Comparison of ENCODE assay signal across 8 cellular contexts in genomic region chr5:54309751-54310432, GRCh38. TPM values are rescaled to one million over a fixed set of nuclear protein-coding genes. Genes with fewer than 3 reads are reported as not detected.
DNase-seq lines count a peak whose midpoint lies in the region; ATAC-seq, FAIRE-seq and TF ChIP-seq lines count a peak whose summit lies in the region.

No MANE protein-coding gene starts in this region.

- H3K4me3 ChIP-seq in GM12875 (ENCODE audit: low read depth, low read length) = peak overlapping the region; percentile 92
- H3K4me3 ChIP-seq in GM23338 = peak overlapping the region; percentile 91
- H3K4me3 ChIP-seq in effector memory CD4-positive, alpha-beta T cell (ENCODE audit: insufficient read depth, low read depth, low read length, poor library complexity, severe bottlenecking) = peak overlapping the region; percentile 91

- H2AFZ ChIP-seq in GM23338 = peak overlapping the region; percentile 99

- no peak for FAIRE-seq in RCC 7860 (lab: Jason Lieb, UNC)

- H3K4me3 Mint-ChIP-seq in GM23338 (peak overlapping the region; percentile 94), memory B cell (peak overlapping the region; percentile 92)

- peaks cover 22% of the 10 kb centered on the region; the same call in 1 of the 2 replicates for H3K27me3 ChIP-seq in GM23338 (ENCODE audit: insufficient read depth)
- no peaks in the 10 kb centered on the region for H3K27me3 ChIP-seq in effector memory CD4-positive, alpha-beta T cell (replicated peaks; ENCODE audit: control insufficient read depth, insufficient read depth, low read length, poor library complexity, severe bottlenecking)

- peaks cover 30% of the 10 kb centered on the region for H3K4me1 ChIP-seq in GM23338 (ENCODE audit: insufficient read depth)
- H3K4me1 ChIP-seq in effector memory CD4-positive, alpha-beta T cell (ENCODE audit: control insufficient read depth, insufficient read depth, low read length, poor library complexity, severe bottlenecking) = peaks cover 8% of the 10 kb centered on the region

- H3K9me2 ChIP-seq in GM23338 (ENCODE audit: insufficient read depth) = no peaks in the 10 kb centered on the region

- peaks cover 47% of the 10 kb centered on the region for H3K79me2 ChIP-seq in GM23338 (replicated peaks; ENCODE audit: insufficient read depth)

- H4K20me1 ChIP-seq in GM23338 (replicated peaks; ENCODE audit: insufficient read depth) = peaks cover 10% of the 10 kb centered on the region

- H3K4me1 Mint-ChIP-seq in GM23338 (peaks cover 21% of the 10 kb centered on the region), memory B cell (peaks cover 18% of the 10 kb centered on the region)

- H3K9me3 Mint-ChIP-seq in GM23338 (0 out of 3 replicates have a peak, but pooled peaks cover 2% of the 10 kb centered on the region), memory B cell (no peaks in the 10 kb centered on the region)

- no peak for TF ChIP-seq CTCF in GM12875 (IDR thresholded peaks at IDR 0.05; ENCODE audit: borderline replicate concordance, insufficient read depth, low read depth, low read length)
- TF ChIP-seq CTCF in GM23338 (conservative IDR thresholded peaks at IDR 0.05; ENCODE audit: low read depth in 2 of 2) = no peak

- DNase-seq in GM23338 (ENCODE audit: low spot score) (peak; percentile 59), memory B cell (ENCODE audit: low spot score in 2 of 2) (no peak), RCC 7860 (ENCODE audit: low spot score) (no peak)
- DNase-seq in activated CD4-positive, alpha-beta T cell treated with anti-CD3 and anti-CD28 coated beads, Interleukin-2, amount 50 U/mL, for 1 hour = peak; percentile 20
- DNase-seq in effector memory CD4-positive, alpha-beta T cell = peak in 1 of 3 donors; percentile 9
- peak; percentile 41 for DNase-seq in stimulated activated naive CD4-positive, alpha-beta T cell treated with Interleukin-2 at 50 U/mL for 16 hours (lab: John Stamatoyannopoulos, UW)

- H3K27ac Mint-ChIP-seq in GM23338 (peak overlapping the region; percentile 97), memory B cell (peak overlapping the region; percentile 82)

- no peaks in the 10 kb centered on the region for H3K36me3 Mint-ChIP-seq in GM23338 (ENCODE audit: low read depth)
- H3K36me3 Mint-ChIP-seq in memory B cell = no peaks in the 10 kb centered on the region

- H3K27me3 Mint-ChIP-seq in GM23338 (ENCODE audit: insufficient read depth, low read depth, poor library complexity) (peaks cover 12% of the 10 kb centered on the region), memory B cell (no peaks in the 10 kb centered on the region)

- H3K27ac ChIP-seq in GM23338 (ENCODE audit: low read depth) (peak overlapping the region; percentile 78), KOPT-K1 (ENCODE audit: low read depth, low read length, poor library complexity, severe bottlenecking) (peak overlapping the region; percentile 76)
- H3K27ac ChIP-seq in effector memory CD4-positive, alpha-beta T cell (ENCODE audit: insufficient read depth, low read length, poor library complexity, severe bottlenecking) = peak overlapping the region; percentile 73

- H3K4me2 ChIP-seq in GM23338 = peak overlapping the region; percentile 86

- peak; percentile 62 for ATAC-seq in GM23338
- peak; percentile 3 for ATAC-seq in memory B cell (ENCODE audit: low read depth)

- H3K9me3 ChIP-seq in KOPT-K1 (ENCODE audit: insufficient read depth, low read length, poor library complexity, severe bottlenecking) = no peaks in the 10 kb centered on the region
- H3K9me3 ChIP-seq in effector memory CD4-positive, alpha-beta T cell (ENCODE audit: control insufficient read depth, low read length) = no peaks in the 10 kb centered on the region

- H3F3A ChIP-seq in GM23338 (replicated peaks; ENCODE audit: low read depth) = no peaks in the 10 kb centered on the region

- H3K36me3 ChIP-seq in GM23338 (ENCODE audit: insufficient read depth) (no peaks in the 10 kb centered on the region), KOPT-K1 (ENCODE audit: insufficient read depth, low read length) (no peaks in the 10 kb centered on the region)
- H3K36me3 ChIP-seq in effector memory CD4-positive, alpha-beta T cell (ENCODE audit: control insufficient read depth, insufficient read depth, low read length) = no peaks in the 10 kb centered on the region

TF ChIP-seq in GM23338, 12 proteins besides CTCF, POLR2A, EP300 and RAD21:
- TF ChIP-seq POLR2AphosphoS5 (IDR thresholded peaks at IDR 0.05; ENCODE audit: low read depth) = no peak
- no peak for TF ChIP-seq NANOG (IDR thresholded peaks at IDR 0.05; ENCODE audit: borderline replicate concordance)
- no peak for TF ChIP-seq EZH2phosphoT487 (IDR thresholded peaks at IDR 0.05; ENCODE audit: unreplicated experiment)
- TF ChIP-seq STAT1 (IDR thresholded peaks at IDR 0.05; ENCODE audit: unreplicated experiment) = no peak
- TF ChIP-seq ETS1 (IDR thresholded peaks at IDR 0.05) = no peak
- TF ChIP-seq EZH2 (IDR thresholded peaks at IDR 0.05; ENCODE audit: low read depth, unreplicated experiment) = no peak

RNA-seq across cellular contexts. Expression of gene ARL15, which starts 0.5 kb away (rescaled TPM):
- total RNA-seq in GM23338 (2014; rRNA removed; shearing (Covaris generic)) = 34.5 and 54.0 TPM in 2 replicates
- 12.1 and 13.0 TPM in 2 replicates for polyA plus RNA-seq in GM23338 (2016; fragmentation: Nextera tagmentation; extraction: Ambion mirVana)

Comparison
In these comparisons a context has a peak if more than half of its experiments do, and no peak if none do; other contexts are left out.
1. DNase-seq: peak in GM23338 (single experiment), activated CD4-positive, alpha-beta T cell treated with anti-CD3 and anti-CD28 coated beads, Interleukin-2, amount 50 U/mL, for 1 hour (single experiment) and stimulated activated naive CD4-positive, alpha-beta T cell treated with Interleukin-2 at 50 U/mL for 16 hours (single experiment); none in memory B cell (0 of 2) and RCC 7860 (single experiment).
2. Peak in every context shown above with its lines, with median percentiles within 50 percentile points of each other: H3K4me3 ChIP-seq and H3K27ac ChIP-seq.